Comparison of ENCODE assay signal across 19 cellular contexts in the genomic region with DNA sequence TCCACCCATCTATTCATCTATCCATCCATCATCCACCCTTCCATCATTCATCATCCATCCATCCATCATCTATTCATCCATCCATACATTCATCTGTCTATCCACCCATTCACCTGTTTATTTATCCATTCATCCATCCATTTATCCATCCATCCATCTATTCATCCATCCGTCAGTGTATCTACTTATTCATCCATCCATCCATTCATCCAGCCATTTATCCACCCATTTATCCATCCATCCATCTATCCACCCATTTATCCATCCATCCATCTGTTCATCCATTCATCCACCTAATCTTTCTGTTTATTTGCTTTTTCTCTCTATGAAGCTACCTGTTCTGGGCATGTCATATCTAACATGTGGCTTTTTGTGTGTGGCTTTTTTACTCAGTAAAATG.
DNase-seq lines count a peak whose midpoint lies in the region; ATAC-seq, FAIRE-seq and TF ChIP-seq lines count a peak whose summit lies in the region.
"Had no signal": no experiment of that assay in that cellular context is flagged by ENCODE, and none has a peak within 500 bp of the region (broad histone marks: within the 10 kb centered on the region; RNA-seq: fewer than 3 reads in every experiment).

No MANE protein-coding gene starts in this region.

- CTCF ChIA-PET in HEK293 (lab: Yijun Ruan, JAX): no interaction called here
- CTCF ChIA-PET in IMR-90 (lab: Yijun Ruan, JAX): no interaction called here
- CTCF ChIA-PET in H1 (lab: Charles Lee; ENCODE audit: partially characterized antibody): no interaction called here

- no peak for TF ChIP-seq RAD21 in IMR-90 (IDR thresholded peaks at IDR 0.05; ENCODE audit: low read length)
- TF ChIP-seq RAD21 in H1 (IDR thresholded peaks at IDR 0.05 in 1 of 2, conservative IDR thresholded peaks at IDR 0.05 in 1 of 2; ENCODE audit: low read depth in 2 of 2, low read length in 2 of 2): no peak

- H3K79me1 ChIP-seq in IMR-90 (ENCODE audit: low read depth in 1 of 2, low read length in 2 of 2) (no peaks in the 10 kb centered on the region), H1 (ENCODE audit: low read depth, low read length) (no peaks in the 10 kb centered on the region)

- ATAC-seq in IMR-90 (ENCODE audit: low read depth): no peak
- no peak for ATAC-seq in GM21447 (IDR thresholded peaks at IDR 0.05; ENCODE audit: unreplicated experiment)
- ATAC-seq: A549; CD8-positive, alpha-beta T cell had no signal

- BruUV-seq in IMR-90 (replicated peaks; lab: Mats Ljungman, UMichigan): no TSS peak

- H3K18ac ChIP-seq in IMR-90 (ENCODE audit: low read depth, low read length) (no peak overlapping the region), H1 (ENCODE audit: extremely low read depth, low read length) (no peak overlapping the region)

- H3K4ac ChIP-seq in IMR-90 (ENCODE audit: low read depth, low read length): no peak overlapping the region
- H3K4ac ChIP-seq in H1 (replicated peaks; ENCODE audit: insufficient read length, low read depth, low read length): no peak overlapping the region

- H3K36me3 ChIP-seq in HEK293 (ENCODE audit: control insufficient read depth in 2 of 2, insufficient read depth in 1 of 2, low read length in 2 of 2) (no peaks in the 10 kb centered on the region), IMR-90 (ENCODE audit: control insufficient read depth, insufficient read depth, low read length) (no peaks in the 10 kb centered on the region), H1 (ENCODE audit: control insufficient read depth in 2 of 4, insufficient read depth in 4 of 4, low read length in 3 of 4) (no peaks in the 10 kb centered on the region)
- H3K36me3 ChIP-seq: BLaER1 treated with 17β-estradiol and CSF1 and Interleukin-3, amounts not matched to agents 10 nM and 100 nM had no signal

- H4K20me1 ChIP-seq in IMR-90 (ENCODE audit: insufficient read depth, low read length) (no peaks in the 10 kb centered on the region; the same call in 1 of the 2 replicates), H1 (replicated peaks in 1 of 2; ENCODE audit: control insufficient read depth in 1 of 2, insufficient read depth in 2 of 2, low read length in 2 of 2) (no peaks in the 10 kb centered on the region)

- H4K5ac ChIP-seq in IMR-90 (ENCODE audit: low read depth, low read length): no peak overlapping the region
- no peak overlapping the region for H4K5ac ChIP-seq in H1 (ENCODE audit: insufficient read length, low read depth, low read length)

- dilution Hi-C loops in IMR-90 (cut with HindIII; ENCODE audit: low sequenced_read_pairs, unreplicated experiment): no loop called here

- H4K91ac ChIP-seq in IMR-90 (ENCODE audit: insufficient read depth, low read depth, low read length) (no peak overlapping the region), H1 (replicated peaks; ENCODE audit: insufficient read length, low read length) (no peak overlapping the region)

- no peak overlapping the region for H3K23ac ChIP-seq in IMR-90 (ENCODE audit: low read depth, low read length)
- H3K23ac ChIP-seq in H1 (ENCODE audit: insufficient read length): no peak overlapping the region

- in situ Hi-C loops in IMR-90 (cut with MboI; ENCODE audit: low sequenced_read_pairs): no loop called here

- no peak overlapping the region for H3K9ac ChIP-seq in IMR-90 (ENCODE audit: low read depth, low read length)
- H3K9ac ChIP-seq in H1 (replicated peaks in 1 of 4; ENCODE audit: extremely low read depth in 1 of 4, low read depth in 3 of 4, low read length in 3 of 4): no peak overlapping the region
- H3K9ac ChIP-seq: BLaER1 treated with 17β-estradiol and CSF1 and Interleukin-3, amounts not matched to agents 10 nM and 100 nM had no signal

- H3K4me1 ChIP-seq in HEK293 (ENCODE audit: control insufficient read depth, insufficient read depth, low read length): no peaks in the 10 kb centered on the region
- H3K4me1 ChIP-seq in IMR-90 (ENCODE audit: control insufficient read depth, insufficient read depth, low read length): no peaks in the 10 kb centered on the region; the same call in 1 of the 2 replicates
- H3K4me1 ChIP-seq in H1 (replicated peaks in 1 of 4; ENCODE audit: control insufficient read depth in 3 of 4, insufficient read depth in 4 of 4, low read length in 3 of 4): peaks cover 0 to 4% (median 0%) of the 10 kb centered on the region in 4 experiments; a peak in 1 of 7 replicates

- H2BK5ac ChIP-seq in IMR-90 (ENCODE audit: low read depth, low read length, poor library complexity, severe bottlenecking): peak overlapping the region; percentile 62
- no peak overlapping the region for H2BK5ac ChIP-seq in H1 (ENCODE audit: low read depth, low read length)

- intact Hi-C loops in IMR-90 (cut with micrococcal nuclease): no loop called here

- H3K9me3 ChIP-seq in HEK293 (ENCODE audit: control insufficient read depth, insufficient read depth, low read depth, low read length) (no peaks in the 10 kb centered on the region), IMR-90 (ENCODE audit: control insufficient read depth, insufficient read depth, low read length) (peaks cover under 1% of the 10 kb centered on the region; the same call in 1 of the 2 replicates), H1 (ENCODE audit: insufficient read depth in 2 of 2, low read depth in 1 of 2, low read length in 1 of 2) (no peaks in the 10 kb centered on the region)
- H3K9me3 ChIP-seq: A549 had no signal

- WGBS in IMR-90 (ENCODE audit: extremely low coverage in 2 of 2, insufficient read length in 1 of 2), 2 experiments: 82% methylated on average over 1 of the region's 1 CpG; no CpG with 5 or more reads in 1 of the 2 experiments
- WGBS in H1 (ENCODE audit: extremely low coverage in 1 of 2, insufficient coverage in 1 of 2, insufficient read length in 1 of 2, insufficient replicate concordance in 2 of 2, low coverage in 1 of 2, low lambda C conversion rate in 2 of 2, missing lambda C conversion rate in 1 of 2), 2 experiments: 90% methylated on average over 1 of the region's 1 CpG; no CpG with 5 or more reads in 1 of the 2 experiments

- no peaks in the 10 kb centered on the region for H3K79me2 ChIP-seq in H1 (ENCODE audit: control insufficient read depth in 1 of 2, insufficient read depth in 2 of 2, low read length in 2 of 2)

- no peak for FAIRE-seq in H1 (lab: Jason Lieb, UNC)
- FAIRE-seq: D721Med, G401.6, GM12891 had no signal

- H4K8ac ChIP-seq in IMR-90 (ENCODE audit: low read depth in 2 of 2, low read length in 2 of 2): no peak overlapping the region
- H4K8ac ChIP-seq in H1 (ENCODE audit: extremely low read depth, insufficient read depth, low read length): no peak overlapping the region

- H2AK5ac ChIP-seq in IMR-90 (ENCODE audit: low read depth, low read length): no peak overlapping the region
- no peak overlapping the region for H2AK5ac ChIP-seq in H1 (ENCODE audit: low read depth, low read length)

- TF ChIP-seq CTCF in HEK293 (tag by site-specific recombination; IDR thresholded peaks at IDR 0.05) (no peak), IMR-90 (conservative IDR thresholded peaks at IDR 0.05; ENCODE audit: low read depth, low read length) (no peak), H1 (IDR thresholded peaks at IDR 0.05; ENCODE audit: control extremely low read depth in 1 of 3, insufficient read depth in 1 of 3, low read depth in 1 of 3, low read length in 3 of 3) (no peak)

- H3K23me2 ChIP-seq in H1 (ENCODE audit: low read depth, low read length): peaks cover 10% of the 10 kb centered on the region; the same call in 1 of the 2 replicates

- DNase-seq in IMR-90 (no peak), H1 (ENCODE audit: low read depth in 1 of 2, low spot score in 2 of 2) (no peak), hepatic stellate cell (ENCODE audit: low spot score) (no peak)
- DNase-seq: AML-193; Caco-2; Calu3; CD4-positive, alpha-beta T cell; CD8-positive, alpha-beta T cell; DMS79 treated with DMSO at 0.1 percent for 48 hours; GF-D8 had no signal

- H3K4me3 ChIP-seq in HEK293 (ENCODE audit: low read depth, low read length) (no peak overlapping the region), IMR-90 (ENCODE audit: insufficient read depth, low read depth, low read length) (no peak overlapping the region), H1 (ENCODE audit: extremely low read depth in 1 of 4, insufficient read depth in 2 of 4, low read depth in 3 of 4, low read length in 4 of 4) (no peak overlapping the region)
- H3K4me3 ChIP-seq: A549; BLaER1 treated with 17β-estradiol and CSF1 and Interleukin-3, amounts not matched to agents 10 nM and 100 nM had no signal

- H3K27me3 ChIP-seq in IMR-90 (ENCODE audit: control insufficient read depth, insufficient read depth, low read length) (peaks cover 7% of the 10 kb centered on the region; the same call in 1 of the 2 replicates), H1 (replicated peaks in 1 of 4; ENCODE audit: control insufficient read depth in 3 of 4, extremely low read depth in 1 of 4, insufficient read depth in 3 of 4, low read length in 3 of 4) (no peaks in the 10 kb centered on the region)
- H3K27me3 ChIP-seq: BLaER1 treated with 17β-estradiol and CSF1 and Interleukin-3, amounts not matched to agents 10 nM and 100 nM had no signal

- no peak for TF ChIP-seq EP300 in H1 (IDR thresholded peaks at IDR 0.05; ENCODE audit: borderline replicate concordance in 1 of 2, low read depth in 2 of 2, low read length in 2 of 2)

- H2BK12ac ChIP-seq in H1 (ENCODE audit: low read depth, low read length): no peak overlapping the region

- no peaks in the 10 kb centered on the region for H3K9me1 ChIP-seq in IMR-90 (ENCODE audit: insufficient read depth, low read length)

- H3K56ac ChIP-seq in IMR-90 (ENCODE audit: extremely low read depth, insufficient read depth, low read length): no peak overlapping the region
- H3K56ac ChIP-seq in H1 (replicated peaks; ENCODE audit: insufficient read length, low read depth, low read length): peak overlapping the region; percentile 95

- no peak for TF ChIP-seq POLR2A in IMR-90 (IDR thresholded peaks at IDR 0.05; ENCODE audit: low read depth, low read length)
- no peak for TF ChIP-seq POLR2A in H1 (IDR thresholded peaks at IDR 0.05; ENCODE audit: control extremely low read depth in 1 of 2, low read depth in 2 of 2, low read length in 2 of 2)

- no peak overlapping the region for H3K27ac ChIP-seq in HEK293 (ENCODE audit: extremely low read depth, low read depth, low read length)
- no peak overlapping the region for H3K27ac ChIP-seq in IMR-90 (ENCODE audit: insufficient read depth, low read length)
- H3K27ac ChIP-seq in H1 (ENCODE audit: low read depth, low read length): no peak overlapping the region
- H3K27ac ChIP-seq: 22Rv1; A549; BLaER1 treated with 17β-estradiol and CSF1 and Interleukin-3, amounts not matched to agents 10 nM and 100 nM; C4-2B had no signal

- no peak overlapping the region for H2AK9ac ChIP-seq in IMR-90 (replicated peaks; ENCODE audit: low read depth, low read length, poor library complexity)

- H2BK120ac ChIP-seq in IMR-90 (ENCODE audit: low read depth, low read length) (no peak overlapping the region), H1 (replicated peaks; ENCODE audit: low read depth, low read length) (no peak overlapping the region)

- H3K14ac ChIP-seq in IMR-90 (replicated peaks; ENCODE audit: low read depth, low read length): no peak overlapping the region
- H3K14ac ChIP-seq in H1 (ENCODE audit: insufficient read length): no peak overlapping the region

- H2BK20ac ChIP-seq in IMR-90 (ENCODE audit: low read depth, low read length) (no peak overlapping the region), H1 (ENCODE audit: low read length) (no peak overlapping the region)

- POLR2A ChIA-PET in HEK293 (lab: Yijun Ruan, JAX): no interaction called here
- POLR2A ChIA-PET in IMR-90 (lab: Charles Lee; ENCODE audit: unreplicated experiment): no interaction called here
- POLR2A ChIA-PET in H1 (lab: Charles Lee; ENCODE audit: partially characterized antibody): no interaction called here

- H2BK15ac ChIP-seq in IMR-90 (ENCODE audit: low read depth, low read length) (no peak overlapping the region), H1 (ENCODE audit: low read length) (no peak overlapping the region)

- H2AFZ ChIP-seq in IMR-90 (replicated peaks; ENCODE audit: low read length, poor library complexity): no peak overlapping the region
- H2AFZ ChIP-seq in H1 (ENCODE audit: low read length): no peak overlapping the region

- H3K4me2 ChIP-seq in IMR-90 (ENCODE audit: low read depth, low read length): no peak overlapping the region
- H3K4me2 ChIP-seq in H1 (ENCODE audit: insufficient read depth in 1 of 2, low read depth in 2 of 2, low read length in 2 of 2): no peak overlapping the region
- H3K4me2 ChIP-seq: A549; BLaER1 treated with 17β-estradiol and CSF1 and Interleukin-3, amounts not matched to agents 10 nM and 100 nM had no signal
